In genomic region chr4:4397441-4397819, GRCh38 we compare ENCODE assay signal across 23 cellular contexts. TPM values are rescaled to one million over a fixed set of nuclear protein-coding genes. Genes with fewer than 3 reads are reported as not detected.
DNase-seq lines count a peak whose midpoint lies in the region; ATAC-seq and TF ChIP-seq lines count a peak whose summit lies in the region.
"Had no signal": no experiment of that assay in that cellular context is flagged by ENCODE, and none has a peak within 500 bp of the region (broad histone marks: within the 10 kb centered on the region; RNA-seq: fewer than 3 reads in every experiment).

No MANE protein-coding gene starts in this region.

- H3K9me3 ChIP-seq in lower lobe of right lung (no peaks in the 10 kb centered on the region), osteoblast (ENCODE audit: low read depth, low read length) (no peaks in the 10 kb centered on the region)
- H3K9me3 ChIP-seq: MG63 had no signal

- peaks cover 52% of the 10 kb centered on the region for H3K36me3 Mint-ChIP-seq in GM23338 (ENCODE audit: low read depth)
- H3K36me3 Mint-ChIP-seq in chondrocyte (ENCODE audit: low read depth) = peaks cover 2% of the 10 kb centered on the region
- H3K36me3 Mint-ChIP-seq in CD14-positive monocyte = no peaks in the 10 kb centered on the region

- peaks cover 26% of the 10 kb centered on the region for H3K4me1 Mint-ChIP-seq in GM23338
- H3K4me1 Mint-ChIP-seq in chondrocyte (ENCODE audit: low read depth) = peaks cover 10% of the 10 kb centered on the region
- H3K4me1 Mint-ChIP-seq in CD14-positive monocyte = no peaks in the 10 kb centered on the region

- H4K20me1 ChIP-seq in GM23338 (replicated peaks; ENCODE audit: insufficient read depth) = no peaks in the 10 kb centered on the region
- no peaks in the 10 kb centered on the region for H4K20me1 ChIP-seq in osteoblast (ENCODE audit: insufficient read depth, low read length)

- H3K27ac Mint-ChIP-seq in GM23338 = peak overlapping the region; percentile 93
- no peak overlapping the region for H3K27ac Mint-ChIP-seq in chondrocyte (ENCODE audit: unreplicated experiment)
- H3K27ac Mint-ChIP-seq in CD14-positive monocyte = no peak overlapping the region

- H3K79me2 ChIP-seq in GM23338 (replicated peaks; ENCODE audit: insufficient read depth) (0 out of 2 replicates have a peak, but pooled peaks cover 4% of the 10 kb centered on the region), osteoblast (ENCODE audit: insufficient read depth, low read length) (no peaks in the 10 kb centered on the region)

- H3K4me3 ChIP-seq in GM23338 (no peak overlapping the region), lower lobe of right lung (no peak overlapping the region), osteoblast (ENCODE audit: insufficient read depth, low read length) (no peak overlapping the region)
- H3K4me3 ChIP-seq: MG63 had no signal

- no peaks in the 10 kb centered on the region for H3K9me2 ChIP-seq in GM23338 (ENCODE audit: insufficient read depth)

- H3K27me3 Mint-ChIP-seq in GM23338 (ENCODE audit: insufficient read depth, low read depth, poor library complexity) = peaks cover 14% of the 10 kb centered on the region
- H3K27me3 Mint-ChIP-seq in chondrocyte (ENCODE audit: low read depth) = peaks cover 51% of the 10 kb centered on the region
- peaks cover 29 to 42% (median 40%) of the 10 kb centered on the region in 3 donors for H3K27me3 Mint-ChIP-seq in CD14-positive monocyte (ENCODE audit: low read depth in 3 of 3)

- TF ChIP-seq CTCF in GM23338 (conservative IDR thresholded peaks at IDR 0.05; ENCODE audit: low read depth in 2 of 2) (no peak), chondrocyte (IDR thresholded peaks at IDR 0.05) (no peak), lower lobe of right lung (IDR thresholded peaks at IDR 0.05) (no peak), osteoblast (IDR thresholded peaks at IDR 0.05; ENCODE audit: extremely low read depth, low read depth, low read length) (no peak), GM20000 (IDR thresholded peaks at IDR 0.05; ENCODE audit: extremely low read depth, missing control alignments) (no peak), CD14-positive monocyte (IDR thresholded peaks at IDR 0.05) (no peak)

- no peaks in the 10 kb centered on the region for H3F3A ChIP-seq in GM23338 (replicated peaks; ENCODE audit: low read depth)

- H3K27ac ChIP-seq in GM23338 (ENCODE audit: low read depth) (peak overlapping the region; percentile 45; the same call in 1 of the 2 replicates), lower lobe of right lung (no peak overlapping the region), osteoblast (ENCODE audit: low read depth, low read length) (no peak overlapping the region)

- DNase-seq in GM23338 (ENCODE audit: low spot score) (no peak), chondrocyte (ENCODE audit: low spot score) (peak; percentile 75), lower lobe of right lung (peak; percentile 30), osteoblast (ENCODE audit: insufficient read length, low spot score, missing footprints) (peak; percentile 30), T-helper 9 cell (no peak), NCI-H82 (lab: John Stamatoyannopoulos, UW) (no peak), GM20000 (ENCODE audit: low spot score) (no peak), CD14-positive monocyte (ENCODE audit: low spot score) (no peak)
- DNase-seq: AML-193; C1 segment of cervical spinal cord; Calu3; CD8-positive, alpha-beta memory T cell; DMS153; Kasumi-1; MG63; NCI-H1417; NCI-H1694 treated with DMSO at 0.1 percent for 48 hours; NCI-H2107; NCI-H2227 treated with DMSO at 0.1 percent for 48 hours; NCI-H510A; NK-92 treated with Interleukin-12 subunit alpha and Interleukin-12 subunit beta, amount 100 ng/mL, for 24 hours; SIG-M5 had no signal

- H3K4me3 Mint-ChIP-seq in GM23338 (no peak overlapping the region), chondrocyte (ENCODE audit: unreplicated experiment) (no peak overlapping the region), CD14-positive monocyte (no peak overlapping the region)
- H3K4me3 Mint-ChIP-seq: CD8-positive, alpha-beta memory T cell had no signal

- no peaks in the 10 kb centered on the region for H3K27me3 ChIP-seq in GM23338 (ENCODE audit: insufficient read depth)
- H3K27me3 ChIP-seq in lower lobe of right lung (ENCODE audit: low read depth) = peaks cover 8% of the 10 kb centered on the region
- peaks cover 30% of the 10 kb centered on the region for H3K27me3 ChIP-seq in osteoblast (ENCODE audit: insufficient read depth, low read length)
- H3K27me3 ChIP-seq: MG63 had no signal

- H3K4me2 ChIP-seq in GM23338 (no peak overlapping the region), osteoblast (ENCODE audit: insufficient read depth, low read length) (no peak overlapping the region)

- H2AFZ ChIP-seq in GM23338 (no peak overlapping the region), osteoblast (ENCODE audit: low read length) (no peak overlapping the region)

- H3K4me1 ChIP-seq in GM23338 (ENCODE audit: insufficient read depth) (peaks cover 18% of the 10 kb centered on the region), lower lobe of right lung (no peaks in the 10 kb centered on the region), osteoblast (ENCODE audit: insufficient read depth, low read length) (no peaks in the 10 kb centered on the region)

- intact Hi-C loops in lower lobe of right lung (cut with DNase I) (no loop called here), CD14-positive monocyte (cut with micrococcal nuclease) (no loop called here)

- no peaks in the 10 kb centered on the region for H3K36me3 ChIP-seq in GM23338 (ENCODE audit: insufficient read depth)
- H3K36me3 ChIP-seq in lower lobe of right lung = no peaks in the 10 kb centered on the region
- H3K36me3 ChIP-seq in osteoblast (ENCODE audit: insufficient read depth, low read length) = no peaks in the 10 kb centered on the region
- H3K36me3 ChIP-seq: MG63 had no signal

- H3K9me3 Mint-ChIP-seq in GM23338 (no peaks in the 10 kb centered on the region; the same call in 1 of the 3 replicates), chondrocyte (ENCODE audit: low read depth) (peaks cover 7% of the 10 kb centered on the region), CD14-positive monocyte (peaks cover 0 to 14% (median 0%) of the 10 kb centered on the region in 7 donors)

- ATAC-seq in GM23338 = no peak
- no peak for ATAC-seq in lower lobe of right lung
- ATAC-seq: Panc1 had no signal

TF ChIP-seq in GM23338, 12 proteins besides CTCF, POLR2A, EP300 and RAD21 (continues in another document):
- no peak for TF ChIP-seq EZH2 (IDR thresholded peaks at IDR 0.05; ENCODE audit: low read depth, unreplicated experiment)
- no peak for TF ChIP-seq ZNF114 (CRISPR knock-in tag; IDR thresholded peaks at IDR 0.05)
- no peak for TF ChIP-seq NANOG (IDR thresholded peaks at IDR 0.05; ENCODE audit: borderline replicate concordance)

RNA-seq across cellular contexts. Expression of gene NSG1, which starts 10.5 kb away (rescaled TPM):
- 28.7 and 34.5 TPM in 2 replicates for total RNA-seq in GM23338 (2014; rRNA removed; shearing (Covaris generic))
- 16.5 and 17.4 TPM in 2 replicates for polyA plus RNA-seq in GM23338 (2016; fragmentation: Nextera tagmentation; extraction: Ambion mirVana)
- 0.42 TPM in 1 of 3 replicates, not detected in the others for total RNA-seq in chondrocyte
- 0.50 TPM for total RNA-seq in lower lobe of right lung
- not detected in 2 replicates for total RNA-seq in osteoblast
- under 1 TPM in 1 of 2 donors, not detected in 1; 0.10 TPM for polyA plus RNA-seq in CD14-positive monocyte
- total RNA-seq: Calu3 had no signal

Comparison
In these comparisons a context has a peak if more than half of its experiments do, and no peak if none do; other contexts are left out.
1. DNase-seq: peak in chondrocyte (single experiment), lower lobe of right lung (single experiment) and osteoblast (single experiment); none in GM23338 (single experiment), T-helper 9 cell (single experiment), NCI-H82 (single experiment), GM20000 (single experiment) and CD14-positive monocyte (single experiment).
2. RNA of gene NSG1, which starts 10.5 kb away (total RNA-seq): 28.7 to 34.5 TPM in GM23338; 0.50 TPM in lower lobe of right lung (single experiment), 0.42 TPM in chondrocyte and not detected in osteoblast; every median in the first group is over 10 times any median in the second.